ENCODE assay signal across 9 cellular contexts in genomic region chr10:8054498-8055407, GRCh38. TPM values are rescaled to one million over a fixed set of nuclear protein-coding genes. Genes with fewer than 3 reads are reported as not detected.
DNase-seq lines count a peak whose midpoint lies in the region; ATAC-seq and TF ChIP-seq lines count a peak whose summit lies in the region.
"Had no signal": no experiment of that assay in that cellular context is flagged by ENCODE, and none has a peak within 500 bp of the region (broad histone marks: within the 10 kb centered on the region; RNA-seq: fewer than 3 reads in every experiment).

Gene GATA3 (plus strand): TSS chr10:8054688. CDS start chr10:8055656, 968 bp downstream.

- ATAC-seq in HG02678 (IDR thresholded peaks at IDR 0.05; ENCODE audit: unreplicated experiment) (peak; percentile 43), HG03469 (IDR thresholded peaks at IDR 0.05; ENCODE audit: unreplicated experiment) (no peak), omental fat pad (ENCODE audit: low FRiP score) (no peak)

- H3K9me3 Mint-ChIP-seq in activated naive CD8-positive, alpha-beta T cell (ENCODE audit: low read depth) = no peaks in the 10 kb centered on the region

- H3K27ac Mint-ChIP-seq in activated naive CD8-positive, alpha-beta T cell = peak within 1 kb of the TSS; percentile 97

- peak; percentile 79 for DNase-seq in GM13976 (ENCODE audit: low spot score)
- peak; percentile 46 to 75 for DNase-seq in SW 1271 (lab: John Stamatoyannopoulos, UW)
- peak; percentile 92 for DNase-seq in stimulated activated CD4-positive, alpha-beta T cell treated with anti-CD3 and anti-CD28 coated beads, Interleukin-15, amount 100 ng/mL, for 24 hours
- no peak for DNase-seq in omental fat pad (ENCODE audit: low spot score)

- peaks cover 54% of the 10 kb centered on the region for H3K4me1 Mint-ChIP-seq in activated naive CD8-positive, alpha-beta T cell (ENCODE audit: low read depth)

- TF ChIP-seq CTCF in GM13976 (IDR thresholded peaks at IDR 0.05; ENCODE audit: borderline replicate concordance, control extremely low read depth, extremely low read depth, insufficient read depth, missing control alignments) (no peak), omental fat pad (IDR thresholded peaks at IDR 0.05) (no peak)

- peaks cover 10% of the 10 kb centered on the region for H3K27me3 Mint-ChIP-seq in activated naive CD8-positive, alpha-beta T cell

- H3K4me3 Mint-ChIP-seq in activated naive CD8-positive, alpha-beta T cell = peak within 1 kb of the TSS; percentile 98

- in situ Hi-C loops in GM13976 (cut with MboI; ENCODE audit: low sequenced_read_pairs, unreplicated experiment) = loop anchor here (10.0 kb wide), 1 partner anchor 1150 kb away; no protein-coding TSS in a partner anchor

- H3K4me3 ChIP-seq in iPS-11a (ENCODE audit: low read depth, low read length) = peak within 1 kb of the TSS; percentile 47

- peaks cover 13% of the 10 kb centered on the region for H3K36me3 Mint-ChIP-seq in activated naive CD8-positive, alpha-beta T cell

RNA-seq across cellular contexts. Expression of gene GATA3, which starts in this region (rescaled TPM):
- total RNA-seq in omental fat pad = 1 to 10 TPM in 3 of 4 donors, under 1 TPM in 1; 0.28 to 3.1 (median 1.3) TPM
- total RNA-seq: frontal cortex had no signal
